ENCODE assay signal across 1 cellular context in genomic region chr2:69450735-69451416, GRCh38.
TF ChIP-seq lines count a peak whose summit lies in the region.

No MANE protein-coding gene starts in this region.

TF ChIP-seq in GM23338, 12 proteins besides CTCF, POLR2A, EP300 and RAD21 (continued from another document):
- no peak for TF ChIP-seq ZNF462 (CRISPR knock-in tag; IDR thresholded peaks at IDR 0.05)
- TF ChIP-seq, protein P1, sequence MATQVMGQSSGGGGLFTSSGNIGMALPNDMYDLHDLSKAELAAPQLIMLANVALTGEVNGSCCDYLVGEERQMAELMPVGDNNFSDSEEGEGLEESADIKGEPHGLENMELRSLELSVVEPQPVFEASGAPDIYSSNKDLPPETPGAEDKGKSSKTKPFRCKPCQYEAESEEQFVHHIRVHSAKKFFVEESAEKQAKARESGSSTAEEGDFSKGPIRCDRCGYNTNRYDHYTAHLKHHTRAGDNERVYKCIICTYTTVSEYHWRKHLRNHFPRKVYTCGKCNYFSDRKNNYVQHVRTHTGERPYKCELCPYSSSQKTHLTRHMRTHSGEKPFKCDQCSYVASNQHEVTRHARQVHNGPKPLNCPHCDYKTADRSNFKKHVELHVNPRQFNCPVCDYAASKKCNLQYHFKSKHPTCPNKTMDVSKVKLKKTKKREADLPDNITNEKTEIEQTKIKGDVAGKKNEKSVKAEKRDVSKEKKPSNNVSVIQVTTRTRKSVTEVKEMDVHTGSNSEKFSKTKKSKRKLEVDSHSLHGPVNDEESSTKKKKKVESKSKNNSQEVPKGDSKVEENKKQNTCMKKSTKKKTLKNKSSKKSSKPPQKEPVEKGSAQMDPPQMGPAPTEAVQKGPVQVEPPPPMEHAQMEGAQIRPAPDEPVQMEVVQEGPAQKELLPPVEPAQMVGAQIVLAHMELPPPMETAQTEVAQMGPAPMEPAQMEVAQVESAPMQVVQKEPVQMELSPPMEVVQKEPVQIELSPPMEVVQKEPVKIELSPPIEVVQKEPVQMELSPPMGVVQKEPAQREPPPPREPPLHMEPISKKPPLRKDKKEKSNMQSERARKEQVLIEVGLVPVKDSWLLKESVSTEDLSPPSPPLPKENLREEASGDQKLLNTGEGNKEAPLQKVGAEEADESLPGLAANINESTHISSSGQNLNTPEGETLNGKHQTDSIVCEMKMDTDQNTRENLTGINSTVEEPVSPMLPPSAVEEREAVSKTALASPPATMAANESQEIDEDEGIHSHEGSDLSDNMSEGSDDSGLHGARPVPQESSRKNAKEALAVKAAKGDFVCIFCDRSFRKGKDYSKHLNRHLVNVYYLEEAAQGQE (IDR thresholded peaks at IDR 0.05; ENCODE audit: unreplicated experiment) = no peak
